Comparison of ENCODE assay signal across 24 cellular contexts in the genomic region with DNA sequence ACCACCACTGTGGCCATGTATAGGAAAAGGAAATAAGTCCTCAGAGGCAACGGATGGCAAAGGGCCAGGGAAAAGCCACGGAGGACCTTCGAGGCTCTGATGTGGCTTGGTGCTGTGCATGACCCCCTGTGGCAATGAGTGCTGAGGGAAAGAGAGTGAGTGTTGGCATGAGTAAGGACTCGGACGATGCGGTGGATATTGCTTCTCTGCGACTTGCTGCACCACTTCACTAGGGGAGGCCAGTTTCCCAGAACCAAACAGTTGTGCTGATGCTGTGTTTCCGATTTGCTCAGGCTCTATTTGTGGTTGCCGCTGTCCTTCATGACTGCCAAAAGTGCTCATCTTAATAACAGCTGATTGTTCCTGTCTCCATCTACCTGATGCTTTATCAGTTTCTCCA.
DNase-seq lines count a peak whose midpoint lies in the region; ATAC-seq and TF ChIP-seq lines count a peak whose summit lies in the region.
"Had no signal": no experiment of that assay in that cellular context is flagged by ENCODE, and none has a peak within 500 bp of the region (broad histone marks: within the 10 kb centered on the region; RNA-seq: fewer than 3 reads in every experiment).

No MANE protein-coding gene starts in this region.

- H3K4me1 ChIP-seq in CD8-positive, alpha-beta T cell (ENCODE audit: insufficient read depth, low read length): peaks cover 13% of the 10 kb centered on the region
- H3K4me1 ChIP-seq in hepatocyte (ENCODE audit: insufficient read depth): no peaks in the 10 kb centered on the region
- no peaks in the 10 kb centered on the region for H3K4me1 ChIP-seq in aorta (ENCODE audit: control insufficient read depth in 1 of 2, insufficient read depth in 2 of 2, low read length in 2 of 2)
- H3K4me1 ChIP-seq: lower lobe of right lung, vagina had no signal

- no peak overlapping the region for H3K4me2 ChIP-seq in hepatocyte

- CTCF ChIA-PET in activated CD4-positive, alpha-beta T cell treated with anti-CD3 and anti-CD28 coated beads for 36 hours (lab: Charles Lee): interaction anchor here (0.7 to 1.5 kb wide), 4 partner anchors 9 to 82 kb away, joined by 3 to 5 read pairs (median 4); no protein-coding TSS in a partner anchor
- CTCF ChIA-PET in CD8-positive, alpha-beta T cell (lab: Charles Lee): interaction anchor here (1.1 kb wide), 1 partner anchor 37 kb away, joined by 3 read pairs; no protein-coding TSS in a partner anchor
- CTCF ChIA-PET in activated CD4-positive, alpha-beta memory T cell treated with anti-CD3 and anti-CD28 coated beads for 36 hours (lab: Charles Lee): interaction anchor here (0.9 to 1.2 kb wide), 3 partner anchors 9 to 66 kb away, joined by 3 to 5 read pairs (median 4); no protein-coding TSS in a partner anchor

- TF ChIP-seq CTCF in CD8-positive, alpha-beta T cell (IDR thresholded peaks at IDR 0.05): no peak
- no peak for TF ChIP-seq CTCF in hepatocyte (IDR thresholded peaks at IDR 0.05; ENCODE audit: poor library complexity)

- peak overlapping the region; percentile 30 for H3K4me3 Mint-ChIP-seq in activated CD4-positive, alpha-beta T cell treated with anti-CD3 and anti-CD28 coated beads for 36 hours
- H3K4me3 Mint-ChIP-seq in CD8-positive, alpha-beta T cell: peak overlapping the region; percentile 26
- H3K4me3 Mint-ChIP-seq in activated CD4-positive, alpha-beta memory T cell treated with anti-CD3 and anti-CD28 coated beads for 36 hours: peak overlapping the region; percentile 62
- H3K4me3 Mint-ChIP-seq: B cell, H9, WTC11 had no signal

- no peaks in the 10 kb centered on the region for H3K9me3 ChIP-seq in CD8-positive, alpha-beta T cell (ENCODE audit: low read length)
- H3K9me3 ChIP-seq in hepatocyte (ENCODE audit: low read depth) (no peaks in the 10 kb centered on the region), aorta (ENCODE audit: control insufficient read depth, low read length) (no peaks in the 10 kb centered on the region)
- H3K9me3 ChIP-seq: lower lobe of right lung, vagina had no signal

- H3K27me3 ChIP-seq in CD8-positive, alpha-beta T cell (ENCODE audit: insufficient read depth, low read length): no peaks in the 10 kb centered on the region
- H3K27me3 ChIP-seq in hepatocyte (no peaks in the 10 kb centered on the region), aorta (ENCODE audit: control insufficient read depth in 1 of 2, insufficient read depth in 2 of 2, low read length in 1 of 2) (no peaks in the 10 kb centered on the region)
- H3K27me3 ChIP-seq: vagina had no signal

- H3K36me3 Mint-ChIP-seq in activated CD4-positive, alpha-beta T cell treated with anti-CD3 and anti-CD28 coated beads for 36 hours (ENCODE audit: low read depth): peaks cover 62% of the 10 kb centered on the region
- H3K36me3 Mint-ChIP-seq in CD8-positive, alpha-beta T cell: peaks cover 75% of the 10 kb centered on the region
- peaks cover 55% of the 10 kb centered on the region for H3K36me3 Mint-ChIP-seq in activated CD4-positive, alpha-beta memory T cell treated with anti-CD3 and anti-CD28 coated beads for 36 hours

- H3K27me3 Mint-ChIP-seq in activated CD4-positive, alpha-beta T cell treated with anti-CD3 and anti-CD28 coated beads for 36 hours: no peaks in the 10 kb centered on the region
- H3K27me3 Mint-ChIP-seq in CD8-positive, alpha-beta T cell (ENCODE audit: low read depth): no peaks in the 10 kb centered on the region
- no peaks in the 10 kb centered on the region for H3K27me3 Mint-ChIP-seq in activated CD4-positive, alpha-beta memory T cell treated with anti-CD3 and anti-CD28 coated beads for 36 hours
- H3K27me3 Mint-ChIP-seq: B cell had no signal

- POLR2A ChIA-PET in activated CD4-positive, alpha-beta T cell treated with anti-CD3 and anti-CD28 coated beads for 36 hours (lab: Charles Lee): no interaction called here
- POLR2A ChIA-PET in CD8-positive, alpha-beta T cell (lab: Charles Lee): no interaction called here
- POLR2A ChIA-PET in activated CD4-positive, alpha-beta memory T cell treated with anti-CD3 and anti-CD28 coated beads for 36 hours (lab: Charles Lee): interaction anchor here (1.6 to 2.3 kb wide), 2 partner anchors 11 to 45 kb away, joined by 3 to 9 read pairs; no protein-coding TSS in a partner anchor

- no peaks in the 10 kb centered on the region for H3K9me2 ChIP-seq in hepatocyte (replicated peaks; ENCODE audit: insufficient read depth)

- DNase-seq in activated CD4-positive, alpha-beta T cell treated with anti-CD3 and anti-CD28 coated beads for 36 hours: peak; percentile 45
- no peak for DNase-seq in activated CD4-positive, alpha-beta T cell treated with anti-CD3 and anti-CD28 coated beads for 1 hour
- no peak for DNase-seq in CD8-positive, alpha-beta T cell
- DNase-seq in activated CD4-positive, alpha-beta memory T cell treated with anti-CD3 and anti-CD28 coated beads for 36 hours: peak; percentile 56
- DNase-seq in hepatocyte (ENCODE audit: low spot score): no peak
- no peak for DNase-seq in NCI-H774 (lab: John Stamatoyannopoulos, UW)
- no peak for DNase-seq in aorta
- DNase-seq in NCI-H2029 (lab: John Stamatoyannopoulos, UW): no peak
- DNase-seq: 8988T; activated CD8-positive, alpha-beta memory T cell treated with anti-CD3 and anti-CD28 coated beads, Interleukin-2, amount 50 U/mL, for 4 hours; dermis blood vessel endothelial cell; foreskin fibroblast; H9; KG1; lower lobe of right lung; NCI-H1092; NCI-H2029 treated with DMSO at 0.1 percent for 48 hours; NCI-H510A; occipital lobe; substantia nigra had no signal

- peaks cover 54% of the 10 kb centered on the region for H3K36me3 ChIP-seq in CD8-positive, alpha-beta T cell (ENCODE audit: insufficient read depth, low read length)
- H3K36me3 ChIP-seq in hepatocyte (replicated peaks; ENCODE audit: insufficient read depth, low read depth): no peaks in the 10 kb centered on the region
- peaks cover 0 to 5% of the 10 kb centered on the region in 2 donors for H3K36me3 ChIP-seq in aorta (ENCODE audit: control insufficient read depth in 1 of 2, insufficient read depth in 2 of 2, low read length in 1 of 2)

- H3K9me3 Mint-ChIP-seq in activated CD4-positive, alpha-beta T cell treated with anti-CD3 and anti-CD28 coated beads for 36 hours (ENCODE audit: low read depth): no peaks in the 10 kb centered on the region
- H3K9me3 Mint-ChIP-seq in CD8-positive, alpha-beta T cell: no peaks in the 10 kb centered on the region
- no peaks in the 10 kb centered on the region for H3K9me3 Mint-ChIP-seq in activated CD4-positive, alpha-beta memory T cell treated with anti-CD3 and anti-CD28 coated beads for 36 hours
- H3K9me3 Mint-ChIP-seq: H9, WTC11 had no signal

- ATAC-seq in activated CD4-positive, alpha-beta T cell treated with anti-CD3 and anti-CD28 coated beads for 36 hours: peak; percentile 42
- ATAC-seq in CD8-positive, alpha-beta T cell: no peak
- ATAC-seq in aorta (ENCODE audit: low FRiP score): no peak
- ATAC-seq: lower lobe of right lung, WTC11 had no signal

- H3K27ac Mint-ChIP-seq in activated CD4-positive, alpha-beta T cell treated with anti-CD3 and anti-CD28 coated beads for 36 hours: peak overlapping the region; percentile 89
- peak overlapping the region; percentile 81 for H3K27ac Mint-ChIP-seq in CD8-positive, alpha-beta T cell
- H3K27ac Mint-ChIP-seq in activated CD4-positive, alpha-beta memory T cell treated with anti-CD3 and anti-CD28 coated beads for 36 hours: peak overlapping the region; percentile 93
- H3K27ac Mint-ChIP-seq: B cell, WTC11 had no signal

- no peaks in the 10 kb centered on the region for H4K20me1 ChIP-seq in hepatocyte (ENCODE audit: insufficient read depth, poor library complexity, severe bottlenecking)

- no peak overlapping the region for H3K4me3 ChIP-seq in CD8-positive, alpha-beta T cell (ENCODE audit: low read depth, low read length)
- H3K4me3 ChIP-seq in hepatocyte (no peak overlapping the region), aorta (ENCODE audit: low read length in 2 of 2) (no peak overlapping the region)
- H3K4me3 ChIP-seq: lower lobe of right lung, vagina had no signal

- H3K27ac ChIP-seq in CD8-positive, alpha-beta T cell (ENCODE audit: low read depth, low read length): no peak overlapping the region
- H3K27ac ChIP-seq in hepatocyte (peak overlapping the region; percentile 66), aorta (ENCODE audit: low read depth in 1 of 2, low read length in 2 of 2) (no peak overlapping the region)
- H3K27ac ChIP-seq: epithelial cell of prostate, lower lobe of right lung, vagina had no signal

- intact Hi-C loops in activated CD4-positive, alpha-beta T cell treated with anti-CD3 and anti-CD28 coated beads for 36 hours (cut with DNase I, micrococcal nuclease): loop anchor here (2.0 to 5.0 kb wide), 2 partner anchors 47 to 48 kb away; no protein-coding TSS in a partner anchor
- intact Hi-C loops in CD8-positive, alpha-beta T cell (cut with DNase I, micrococcal nuclease): loop anchor here in 1 of 2 experiments (5.0 kb wide), 1 partner anchor 93 kb away; no protein-coding TSS in a partner anchor
- intact Hi-C loops in activated CD4-positive, alpha-beta memory T cell treated with anti-CD3 and anti-CD28 coated beads for 36 hours (cut with micrococcal nuclease): loop anchor here (2.0 to 5.0 kb wide), 2 partner anchors 68 to 173 kb away; no protein-coding TSS in a partner anchor
- intact Hi-C loops in aorta (cut with DNase I): no loop called here

- 96% methylated on average over 9 of the region's 9 CpGs for WGBS in hepatocyte (ENCODE audit: low lambda C conversion rate, missing lambda C conversion rate)
- 94 to 97% methylated on average over 9 of the region's 9 CpGs for WGBS in aorta, 2 donors

- H3K4me1 Mint-ChIP-seq in activated CD4-positive, alpha-beta T cell treated with anti-CD3 and anti-CD28 coated beads for 36 hours: peaks cover 54% of the 10 kb centered on the region
- H3K4me1 Mint-ChIP-seq in CD8-positive, alpha-beta T cell (ENCODE audit: low read depth): peaks cover 35% of the 10 kb centered on the region
- peaks cover 62% of the 10 kb centered on the region for H3K4me1 Mint-ChIP-seq in activated CD4-positive, alpha-beta memory T cell treated with anti-CD3 and anti-CD28 coated beads for 36 hours (ENCODE audit: low read depth)
- H3K4me1 Mint-ChIP-seq: B cell, H9, WTC11 had no signal

- no peak overlapping the region for H2AFZ ChIP-seq in hepatocyte

- H3K79me2 ChIP-seq in hepatocyte: no peaks in the 10 kb centered on the region

Comparison
In these comparisons a context has a peak if more than half of its experiments do, and no peak if none do; other contexts are left out.
1. DNase-seq: peak in activated CD4-positive, alpha-beta T cell treated with anti-CD3 and anti-CD28 coated beads for 36 hours (single experiment) and activated CD4-positive, alpha-beta memory T cell treated with anti-CD3 and anti-CD28 coated beads for 36 hours (single experiment); none in activated CD4-positive, alpha-beta T cell treated with anti-CD3 and anti-CD28 coated beads for 1 hour (single experiment), CD8-positive, alpha-beta T cell (0 of 7), hepatocyte (single experiment), NCI-H774 (single experiment), aorta (0 of 2) and NCI-H2029 (single experiment).
2. intact Hi-C loops: an anchor here in activated CD4-positive, alpha-beta T cell treated with anti-CD3 and anti-CD28 coated beads for 36 hours (2.0 to 5.0 kb wide) and activated CD4-positive, alpha-beta memory T cell treated with anti-CD3 and anti-CD28 coated beads for 36 hours (2.0 to 5.0 kb wide); none called in aorta.
3. Peak in every context shown above with its lines, with median percentiles within 50 percentile points of each other: H3K27ac Mint-ChIP-seq and H3K4me3 Mint-ChIP-seq.